In genomic region chr4:47334597-47335185, GRCh38 we compare ENCODE assay signal across 30 cellular contexts.
DNase-seq lines count a peak whose midpoint lies in the region; ATAC-seq and TF ChIP-seq lines count a peak whose summit lies in the region.
"Had no signal": no experiment of that assay in that cellular context is flagged by ENCODE, and none has a peak within 500 bp of the region (broad histone marks: within the 10 kb centered on the region; RNA-seq: fewer than 3 reads in every experiment).

No MANE protein-coding gene starts in this region.

- WGBS in testis, 2 donors = 46 to 57% methylated on average over 4 of the region's 4 CpGs

- intact Hi-C loops in testis (cut with DNase I; ENCODE audit: low total_unique reads) = no loop called here

- peaks cover 35% of the 10 kb centered on the region in 2 donors for H3K27me3 Mint-ChIP-seq in effector memory CD8-positive, alpha-beta T cell

- DNase-seq in EH (ENCODE audit: low read depth) (peak; percentile 41), LHCN-M2 (ENCODE audit: low read depth) (peak; percentile 35), amniotic epithelial cell (ENCODE audit: low read depth) (peak; percentile 77), iris pigment epithelial cell (ENCODE audit: low read depth) (peak; percentile 41), testis (no peak), NCI-H1092 treated with DMSO at 0.1 percent for 48 hours (lab: John Stamatoyannopoulos, UW) (no peak)
- DNase-seq in effector memory CD8-positive, alpha-beta T cell = no peak
- DNase-seq: ACHN; activated CD4-positive, alpha-beta T cell treated with anti-CD3 and anti-CD28 coated beads for 36 hours; activated naive CD4-positive, alpha-beta T cell; activated T-cell treated with anti-CD3 and anti-CD28 coated beads, Interleukin-2, amount 50 U/mL, for 1 hour; amygdala; COR-L47; hypothalamus; MV-4-11; NCI-H1694; NCI-H2171; NCI-H524 treated with DMSO at 0.1 percent for 48 hours; nephron progenitor cell; pancreas; SK-N-SH; spleen; stimulated activated CD4-positive, alpha-beta T cell treated with anti-CD3 and anti-CD28 coated beads, Interleukin-2, amount 100 ng/mL, for 48 hours; T-helper 17 cell had no signal

- no peak overlapping the region for H3K27ac ChIP-seq in testis
- H3K27ac ChIP-seq: BLaER1, pancreas, right atrium auricular region, spleen, vagina had no signal

- no peaks in the 10 kb centered on the region for H3K4me1 ChIP-seq in testis
- H3K4me1 ChIP-seq: BLaER1, pancreas, right atrium auricular region, spleen, vagina had no signal

- TF ChIP-seq POLR2A in testis (IDR thresholded peaks at IDR 0.05) = no peak

- no peak overlapping the region for H3K4me3 ChIP-seq in testis
- H3K4me3 ChIP-seq: BLaER1, pancreas, right atrium auricular region, spleen, vagina had no signal

- no peak for ATAC-seq in effector memory CD8-positive, alpha-beta T cell (replicated peaks)
- ATAC-seq in GM21423 (IDR thresholded peaks at IDR 0.05; ENCODE audit: unreplicated experiment) = no peak
- ATAC-seq: activated CD4-positive, alpha-beta T cell treated with anti-CD3 and anti-CD28 coated beads for 36 hours; HCT116; pancreas; stimulated activated effector memory CD8-positive, alpha-beta T cell treated with anti-CD3 and anti-CD28 coated beads, Interleukin-12 subunit alpha, Interleukin-12 subunit beta, amount 100 ng/mL, for 72 hours; T-helper 17 cell had no signal

- TF ChIP-seq CTCF in testis (IDR thresholded peaks at IDR 0.05) = no peak

- H3K4me3 Mint-ChIP-seq in effector memory CD8-positive, alpha-beta T cell = no peak overlapping the region
- H3K4me3 Mint-ChIP-seq: activated CD4-positive, alpha-beta T cell treated with anti-CD3 and anti-CD28 coated beads for 36 hours; nephron progenitor cell; stimulated activated effector memory CD8-positive, alpha-beta T cell treated with anti-CD3 and anti-CD28 coated beads, Interleukin-12 subunit alpha, Interleukin-12 subunit beta, amount 100 ng/mL, for 72 hours; T-helper 17 cell had no signal

- no peaks in the 10 kb centered on the region for H3K9me3 ChIP-seq in testis
- H3K9me3 ChIP-seq: BLaER1, pancreas, right atrium auricular region, SK-N-SH, spleen, vagina had no signal

- H3K27ac Mint-ChIP-seq in effector memory CD8-positive, alpha-beta T cell = no peak overlapping the region
- H3K27ac Mint-ChIP-seq: activated CD4-positive, alpha-beta T cell treated with anti-CD3 and anti-CD28 coated beads for 36 hours; nephron progenitor cell; stimulated activated effector memory CD8-positive, alpha-beta T cell treated with anti-CD3 and anti-CD28 coated beads, Interleukin-12 subunit alpha, Interleukin-12 subunit beta, amount 100 ng/mL, for 72 hours; T-helper 17 cell had no signal

- no peaks in the 10 kb centered on the region for H3K4me1 Mint-ChIP-seq in effector memory CD8-positive, alpha-beta T cell (ENCODE audit: low read depth in 2 of 2)
- H3K4me1 Mint-ChIP-seq: activated CD4-positive, alpha-beta T cell treated with anti-CD3 and anti-CD28 coated beads for 36 hours; nephron progenitor cell; stimulated activated effector memory CD8-positive, alpha-beta T cell treated with anti-CD3 and anti-CD28 coated beads, Interleukin-12 subunit alpha, Interleukin-12 subunit beta, amount 100 ng/mL, for 72 hours; T-helper 17 cell had no signal

- H3K27me3 ChIP-seq in testis = no peaks in the 10 kb centered on the region
- H3K27me3 ChIP-seq: BLaER1, pancreas, right atrium auricular region, vagina had no signal

- H3K36me3 ChIP-seq in testis (ENCODE audit: low read depth, missing control alignments) = no peaks in the 10 kb centered on the region
- H3K36me3 ChIP-seq: BLaER1, pancreas, right atrium auricular region, spleen, vagina had no signal

- H3K36me3 Mint-ChIP-seq in effector memory CD8-positive, alpha-beta T cell (ENCODE audit: insufficient read depth) = no peaks in the 10 kb centered on the region
- H3K36me3 Mint-ChIP-seq: stimulated activated effector memory CD8-positive, alpha-beta T cell treated with anti-CD3 and anti-CD28 coated beads, Interleukin-12 subunit alpha, Interleukin-12 subunit beta, amount 100 ng/mL, for 72 hours had no signal

- H3K9me3 Mint-ChIP-seq in effector memory CD8-positive, alpha-beta T cell = no peaks in the 10 kb centered on the region
- H3K9me3 Mint-ChIP-seq: nephron progenitor cell; stimulated activated effector memory CD8-positive, alpha-beta T cell treated with anti-CD3 and anti-CD28 coated beads, Interleukin-12 subunit alpha, Interleukin-12 subunit beta, amount 100 ng/mL, for 72 hours had no signal

Comparison
In these comparisons a context has a peak if more than half of its experiments do, and no peak if none do; other contexts are left out.
1. DNase-seq: peak in EH (single experiment), LHCN-M2 (single experiment), amniotic epithelial cell (single experiment) and iris pigment epithelial cell (single experiment); none in testis (single experiment), effector memory CD8-positive, alpha-beta T cell (0 of 3) and NCI-H1092 treated with DMSO at 0.1 percent for 48 hours (single experiment).